ENCODE assay signal across 8 cellular contexts in the genomic region with DNA sequence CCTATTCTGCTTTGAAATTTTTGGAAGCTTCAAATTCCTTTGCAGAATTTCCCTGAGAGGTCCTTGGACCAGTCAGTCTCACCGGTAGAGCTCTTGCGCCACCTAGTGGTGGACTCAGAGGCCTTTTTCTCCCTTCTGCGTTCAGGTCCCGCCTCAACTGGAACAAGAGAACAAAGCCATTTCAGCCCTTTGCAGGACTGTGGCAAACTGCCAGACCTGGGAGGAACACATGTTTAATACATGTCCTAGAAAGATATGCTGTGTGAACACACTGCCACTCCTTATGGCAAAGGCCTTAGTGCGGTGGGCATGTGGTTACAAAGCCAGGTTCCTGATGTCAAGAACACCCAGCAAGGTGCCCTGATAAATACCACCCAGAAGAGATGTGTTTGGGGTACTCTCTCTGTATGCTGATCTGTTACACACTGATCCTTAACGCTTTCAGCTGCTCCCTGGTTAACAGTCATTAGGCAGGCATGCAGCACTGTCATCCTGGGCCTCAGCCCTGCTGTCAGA.
DNase-seq lines count a peak whose midpoint lies in the region; ATAC-seq and TF ChIP-seq lines count a peak whose summit lies in the region.

No MANE protein-coding gene starts in this region.

- intact Hi-C loops in OCI-LY7 (cut with micrococcal nuclease; ENCODE audit: unreplicated experiment) (loop anchor here (1.0 to 5.0 kb wide), 3 partner anchors 165 to 840 kb away; no protein-coding TSS in a partner anchor), esophagus muscularis mucosa (cut with DNase I) (loop anchor here (5.0 kb wide), 1 partner anchor 330 kb away; no protein-coding TSS in a partner anchor), stomach (cut with DNase I; ENCODE audit: low total_unique reads) (no loop called here)

- no peak for TF ChIP-seq POLR2A in esophagus muscularis mucosa (IDR thresholded peaks at IDR 0.05; ENCODE audit: low read depth)
- no peak for TF ChIP-seq POLR2A in stomach (IDR thresholded peaks at IDR 0.05)

- H4K20me1 ChIP-seq in OCI-LY7 (ENCODE audit: insufficient read depth, low read length), result no peaks in the 10 kb centered on the region

- peak; percentile 82 for ATAC-seq in GM19438 (IDR thresholded peaks at IDR 0.05; ENCODE audit: low read depth, unreplicated experiment)

- H3K79me2 ChIP-seq in OCI-LY7 (ENCODE audit: insufficient read depth, low read depth, low read length), result no peaks in the 10 kb centered on the region

- peak; percentile 47 to 79 (median 64) for DNase-seq in CD8-positive, alpha-beta memory T cell
- peak; percentile 77 for DNase-seq in HT1080 (ENCODE audit: low read depth)
- DNase-seq in OCI-LY7 (ENCODE audit: low spot score), result peak; percentile 65
- peak; percentile 64 for DNase-seq in activated T-cell treated with anti-CD3 and anti-CD28 coated beads for 4 hours
- DNase-seq in esophagus muscularis mucosa (ENCODE audit: extremely low spot score), result no peak
- peak; percentile 81 for DNase-seq in nephron progenitor cell
- peak; percentile 94 for DNase-seq in stomach

- H3K4me3 ChIP-seq in CD8-positive, alpha-beta memory T cell (ENCODE audit: low read length), result no peak overlapping the region
- H3K4me3 ChIP-seq in OCI-LY7 (ENCODE audit: low read depth, low read length, poor library complexity, severe bottlenecking) (no peak overlapping the region), esophagus muscularis mucosa (no peak overlapping the region), stomach (no peak overlapping the region)

- no peak for TF ChIP-seq EP300 in esophagus muscularis mucosa (IDR thresholded peaks at IDR 0.05)
- TF ChIP-seq EP300 in stomach (IDR thresholded peaks at IDR 0.05), result no peak

- H3K9me2 ChIP-seq in OCI-LY7 (ENCODE audit: insufficient read depth, low read length), result no peaks in the 10 kb centered on the region

- TF ChIP-seq CTCF in OCI-LY7 (conservative IDR thresholded peaks at IDR 0.05; ENCODE audit: low read length), result peak; percentile 95
- peak; percentile 86 to 95 (median 93) for TF ChIP-seq CTCF in esophagus muscularis mucosa (IDR thresholded peaks at IDR 0.05)
- TF ChIP-seq CTCF in nephron progenitor cell (IDR thresholded peaks at IDR 0.05), result peak; percentile 96
- TF ChIP-seq CTCF in stomach (IDR thresholded peaks at IDR 0.05), result peak in 5 of 7 experiments; percentile 82 to 97 (median 92)

- WGBS in esophagus muscularis mucosa, result 11% methylated on average over 4 of the region's 6 CpGs
- WGBS in stomach, 5 donors, result 4 to 18% (median 13%) methylated on average over 6 of the region's 6 CpGs

- H3K27ac Mint-ChIP-seq in CD8-positive, alpha-beta memory T cell, result no peak overlapping the region
- H3K27ac Mint-ChIP-seq in nephron progenitor cell, result no peak overlapping the region

- no peak overlapping the region for H3K4me2 ChIP-seq in OCI-LY7 (ENCODE audit: low read length)

- no peaks in the 10 kb centered on the region for H3K27me3 ChIP-seq in CD8-positive, alpha-beta memory T cell (ENCODE audit: insufficient read depth, low read length, poor library complexity, severe bottlenecking)
- H3K27me3 ChIP-seq in esophagus muscularis mucosa (no peaks in the 10 kb centered on the region), stomach (no peaks in the 10 kb centered on the region)

- POLR2A ChIA-PET in CD8-positive, alpha-beta memory T cell (lab: Charles Lee), result interaction anchor here (1.2 kb wide), 1 partner anchor 628 kb away, joined by 3 read pairs; the partner anchor contains the start of gene PRKACB
- POLR2A ChIA-PET in OCI-LY7 (lab: Charles Lee), result no interaction called here

- H3K36me3 Mint-ChIP-seq in CD8-positive, alpha-beta memory T cell, result no peaks in the 10 kb centered on the region
- H3K36me3 Mint-ChIP-seq in nephron progenitor cell (ENCODE audit: low read depth), result no peaks in the 10 kb centered on the region

- H2AFZ ChIP-seq in OCI-LY7 (ENCODE audit: low read length), result no peak overlapping the region

- no TSS peak for BruUV-seq in OCI-LY7 (replicated peaks; lab: Mats Ljungman, UMichigan)

- H3K4me3 Mint-ChIP-seq in CD8-positive, alpha-beta memory T cell, result no peak overlapping the region
- H3K4me3 Mint-ChIP-seq in nephron progenitor cell, result no peak overlapping the region

- H3K4me1 Mint-ChIP-seq in CD8-positive, alpha-beta memory T cell, result no peaks in the 10 kb centered on the region
- H3K4me1 Mint-ChIP-seq in nephron progenitor cell, result peaks cover 25% of the 10 kb centered on the region

- no peaks in the 10 kb centered on the region for H3K36me3 ChIP-seq in CD8-positive, alpha-beta memory T cell (ENCODE audit: insufficient read depth, low read length)
- H3K36me3 ChIP-seq in OCI-LY7 (ENCODE audit: insufficient read depth, low read length) (no peaks in the 10 kb centered on the region), esophagus muscularis mucosa (no peaks in the 10 kb centered on the region), stomach (no peaks in the 10 kb centered on the region)

- peaks cover 9 to 15% of the 10 kb centered on the region in 2 donors for H3K27me3 Mint-ChIP-seq in CD8-positive, alpha-beta memory T cell
- peaks cover 8% of the 10 kb centered on the region for H3K27me3 Mint-ChIP-seq in nephron progenitor cell (ENCODE audit: low read depth, poor library complexity)

- H3K4me1 ChIP-seq in CD8-positive, alpha-beta memory T cell (ENCODE audit: insufficient read depth, low read length), result no peaks in the 10 kb centered on the region
- no peaks in the 10 kb centered on the region for H3K4me1 ChIP-seq in OCI-LY7 (ENCODE audit: insufficient read depth, low read length, poor library complexity, severe bottlenecking)
- peaks cover 0 to 4% (median 0%) of the 10 kb centered on the region in 4 donors for H3K4me1 ChIP-seq in esophagus muscularis mucosa
- H3K4me1 ChIP-seq in stomach, result peaks cover 0 to 10% (median 4%) of the 10 kb centered on the region in 4 donors

- H3K27ac ChIP-seq in CD8-positive, alpha-beta memory T cell (ENCODE audit: low read depth, low read length), result no peak overlapping the region
- H3K27ac ChIP-seq in OCI-LY7 (ENCODE audit: low read depth, low read length, poor library complexity, severe bottlenecking) (no peak overlapping the region), esophagus muscularis mucosa (replicated peaks in 1 of 4) (no peak overlapping the region), stomach (no peak overlapping the region)

- H3K9me3 ChIP-seq in CD8-positive, alpha-beta memory T cell (ENCODE audit: low read length), result no peaks in the 10 kb centered on the region
- H3K9me3 ChIP-seq in OCI-LY7 (ENCODE audit: low read length), result no peaks in the 10 kb centered on the region
- no peaks in the 10 kb centered on the region for H3K9me3 ChIP-seq in esophagus muscularis mucosa
- no peaks in the 10 kb centered on the region for H3K9me3 ChIP-seq in stomach

- CTCF ChIA-PET in CD8-positive, alpha-beta memory T cell (lab: Charles Lee), result interaction anchor here (0.7 to 2.3 kb wide), 24 partner anchors 10 to 867 kb away, joined by 3 to 15 read pairs (median 4); partner anchors contain the start of gene PRKACB
- CTCF ChIA-PET in OCI-LY7 (lab: Charles Lee; ENCODE audit: unreplicated experiment), result interaction anchor here (1.2 kb wide), 1 partner anchor 10 kb away, joined by 5 read pairs; no protein-coding TSS in a partner anchor

- H3K9me3 Mint-ChIP-seq in CD8-positive, alpha-beta memory T cell, result no peaks in the 10 kb centered on the region
- H3K9me3 Mint-ChIP-seq in nephron progenitor cell, result no peaks in the 10 kb centered on the region
